ENCODE assay signal across 8 cellular contexts in genomic region chr2:118013221-118013723, GRCh38. TPM values are rescaled to one million over a fixed set of nuclear protein-coding genes. Genes with fewer than 3 reads are reported as not detected.
DNase-seq lines count a peak whose midpoint lies in the region; ATAC-seq and TF ChIP-seq lines count a peak whose summit lies in the region.

No MANE protein-coding gene starts in this region.

- H3K4me1 Mint-ChIP-seq in activated CD8-positive, alpha-beta T cell treated with anti-CD3 and anti-CD28 coated beads, Interleukin-2, amount 10 ng/mL, durations not matched to agents 7 days and 5 days (ENCODE audit: low read depth) = peaks cover 39% of the 10 kb centered on the region

- H3K4me3 ChIP-seq in HCT116 (replicated peaks in 1 of 2; ENCODE audit: low read depth in 1 of 2, low read length in 2 of 2) = peak overlapping the region; percentile 85 to 90
- peak overlapping the region; percentile 96 for H3K4me3 ChIP-seq in epithelial cell of proximal tubule (ENCODE audit: low read depth, low read length)
- H3K4me3 ChIP-seq in suprapubic skin = peak overlapping the region; percentile 100

- TF ChIP-seq CTCF in HCT116 (IDR thresholded peaks at IDR 0.05 in 2 of 3, conservative IDR thresholded peaks at IDR 0.05 in 1 of 3; ENCODE audit: borderline replicate concordance in 1 of 3, insufficient read depth in 1 of 3, low read depth in 2 of 3, low read length in 2 of 3) = 0 out of 6 replicates have a peak, but pooled peaks of 1 of the 3 experiments have one; percentile 5
- TF ChIP-seq CTCF in epithelial cell of proximal tubule (conservative IDR thresholded peaks at IDR 0.05; ENCODE audit: low read depth, low read length) = no peak
- TF ChIP-seq CTCF in suprapubic skin (IDR thresholded peaks at IDR 0.05) = no peak

- peak overlapping the region; percentile 81 for H3K9ac ChIP-seq in HCT116 (ENCODE audit: low read length)

- H3K27me3 ChIP-seq in HCT116 (ENCODE audit: insufficient read depth, low read length) (no peaks in the 10 kb centered on the region), suprapubic skin (no peaks in the 10 kb centered on the region)

- H3K36me3 ChIP-seq in HCT116 (ENCODE audit: control insufficient read depth in 1 of 2, insufficient read depth in 2 of 2, low read length in 2 of 2) = peaks cover 0 to 1% of the 10 kb centered on the region in 2 experiments; a peak in 1 of 4 replicates
- H3K36me3 ChIP-seq in suprapubic skin = peaks cover 2% of the 10 kb centered on the region

- H3K4me2 ChIP-seq in HCT116 (ENCODE audit: low read length) = peak overlapping the region; percentile 96

- CTCF ChIA-PET in HCT116 (lab: Charles Lee) = interaction anchor here (2.6 kb wide), 1 partner anchor 10 kb away, joined by 21 read pairs; no protein-coding TSS in a partner anchor
- CTCF ChIA-PET in activated CD8-positive, alpha-beta T cell treated with anti-CD3 and anti-CD28 coated beads, Interleukin-2, amount 10 ng/mL, durations not matched to agents 7 days and 5 days (lab: Charles Lee) = interaction anchor here (1.0 to 2.7 kb wide), 5 partner anchors 9 to 199 kb away, joined by 3 to 55 read pairs (median 7); partner anchors contain the start of gene DDX18

- peak; percentile 59 for ATAC-seq in HCT116
- peak; percentile 45 for ATAC-seq in activated CD8-positive, alpha-beta T cell treated with anti-CD3 and anti-CD28 coated beads, Interleukin-2, amount 10 ng/mL, durations not matched to agents 7 days and 5 days

- POLR2A ChIA-PET in HCT116 (lab: Charles Lee) = no interaction called here
- POLR2A ChIA-PET in activated CD8-positive, alpha-beta T cell treated with anti-CD3 and anti-CD28 coated beads, Interleukin-2, amount 10 ng/mL, durations not matched to agents 7 days and 5 days (lab: Charles Lee) = interaction anchor here (1.0 to 1.4 kb wide), 2 partner anchors 180 to 198 kb away, joined by 3 to 4 read pairs; no protein-coding TSS in a partner anchor

- BruUV-seq in HCT116 (replicated peaks; lab: Mats Ljungman, UMichigan) = TSS peak; percentile 31

- H3K27ac ChIP-seq in HCT116 (ENCODE audit: low read depth, low read length) = peak overlapping the region; percentile 76
- H3K27ac ChIP-seq in suprapubic skin = peak overlapping the region; percentile 90

- TF ChIP-seq EP300 in suprapubic skin (IDR thresholded peaks at IDR 0.05) = no peak

- H3K4me3 Mint-ChIP-seq in activated CD8-positive, alpha-beta T cell treated with anti-CD3 and anti-CD28 coated beads, Interleukin-2, amount 10 ng/mL, durations not matched to agents 7 days and 5 days = peak overlapping the region; percentile 88

- H3K27ac Mint-ChIP-seq in activated CD8-positive, alpha-beta T cell treated with anti-CD3 and anti-CD28 coated beads, Interleukin-2, amount 10 ng/mL, durations not matched to agents 7 days and 5 days = peak overlapping the region; percentile 75

- RAD21 ChIA-PET in HCT116 (lab: Charles Lee; ENCODE audit: low non-redundant PET in 1 of 2, low total read pairs in 2 of 2, uncharacterized antibody in 2 of 2, unreplicated experiment in 2 of 2) = no interaction called here

- no peak for TF ChIP-seq RAD21 in HCT116 (IDR thresholded peaks at IDR 0.05; ENCODE audit: low read depth)

- peaks cover 54% of the 10 kb centered on the region for H3K79me2 ChIP-seq in HCT116 (ENCODE audit: insufficient read depth, low read length)

- no peaks in the 10 kb centered on the region for H3K9me2 ChIP-seq in HCT116 (ENCODE audit: insufficient read depth)

- WGBS in suprapubic skin = 0% methylated on average over 8 of the region's 48 CpGs

- peak overlapping the region; percentile 52 for H2AFZ ChIP-seq in HCT116 (ENCODE audit: low read depth, low read length, poor library complexity, severe bottlenecking)

- DNase-seq in DMS53 (lab: John Stamatoyannopoulos, UW) = peak; percentile 65
- no peak for DNase-seq in DMS53 treated with DMSO at 0.1 percent for 48 hours (lab: John Stamatoyannopoulos, UW; ENCODE audit: unreplicated experiment)
- no peak for DNase-seq in HCT116 (ENCODE audit: low read depth, low spot score)
- peak; percentile 35 for DNase-seq in LoVo (ENCODE audit: low spot score)
- DNase-seq in activated CD8-positive, alpha-beta T cell treated with anti-CD3 and anti-CD28 coated beads, Interleukin-2, amount 10 ng/mL, durations not matched to agents 7 days and 5 days = peak; percentile 48
- no peak for DNase-seq in epithelial cell of proximal tubule (ENCODE audit: low read depth)
- peak; percentile 32 for DNase-seq in mucosa of gallbladder (ENCODE audit: low spot score)
- DNase-seq in suprapubic skin (ENCODE audit: low spot score in 2 of 2) = peak; percentile 78 to 85

- H3K9me3 Mint-ChIP-seq in activated CD8-positive, alpha-beta T cell treated with anti-CD3 and anti-CD28 coated beads, Interleukin-2, amount 10 ng/mL, durations not matched to agents 7 days and 5 days (ENCODE audit: insufficient read depth) = no peaks in the 10 kb centered on the region

- intact Hi-C loops in HCT116 (cut with micrococcal nuclease) = no loop called here

- H3K4me1 ChIP-seq in HCT116 (ENCODE audit: control insufficient read depth in 1 of 2, insufficient read depth in 2 of 2, low read length in 2 of 2) = peaks cover 10 to 17% of the 10 kb centered on the region in 2 experiments; a peak in 3 of 4 replicates
- peaks cover 25% of the 10 kb centered on the region for H3K4me1 ChIP-seq in suprapubic skin

- H3K9me3 ChIP-seq in HCT116 (ENCODE audit: control insufficient read depth in 1 of 2, insufficient read depth in 1 of 2, low read depth in 1 of 2, low read length in 2 of 2) = no peaks in the 10 kb centered on the region
- no peaks in the 10 kb centered on the region for H3K9me3 ChIP-seq in suprapubic skin

- TF ChIP-seq POLR2A in HCT116 (IDR thresholded peaks at IDR 0.05; ENCODE audit: borderline replicate concordance, extremely low read depth, insufficient read depth, insufficient read length) = no peak
- TF ChIP-seq POLR2A in suprapubic skin (IDR thresholded peaks at IDR 0.05) = no peak

- H4K20me1 ChIP-seq in HCT116 (ENCODE audit: insufficient read depth) = no peaks in the 10 kb centered on the region

- H3K36me3 Mint-ChIP-seq in activated CD8-positive, alpha-beta T cell treated with anti-CD3 and anti-CD28 coated beads, Interleukin-2, amount 10 ng/mL, durations not matched to agents 7 days and 5 days (ENCODE audit: low read depth) = peaks cover 17% of the 10 kb centered on the region

- H3K27me3 Mint-ChIP-seq in activated CD8-positive, alpha-beta T cell treated with anti-CD3 and anti-CD28 coated beads, Interleukin-2, amount 10 ng/mL, durations not matched to agents 7 days and 5 days (ENCODE audit: low read depth) = peaks cover 5% of the 10 kb centered on the region

TF ChIP-seq in HCT116, 20 proteins besides CTCF, POLR2A, EP300 and RAD21 (continues in another document):
- TF ChIP-seq REST (IDR thresholded peaks at IDR 0.05; ENCODE audit: low read depth) = no peak
- no peak for TF ChIP-seq CEBPB (IDR thresholded peaks at IDR 0.05; ENCODE audit: low read depth)
- TF ChIP-seq ZNF274 (IDR thresholded peaks at IDR 0.05; ENCODE audit: low read depth, low read length) = no peak
- TF ChIP-seq MAX (IDR thresholded peaks at IDR 0.05) = no peak
- TF ChIP-seq ELF1 (IDR thresholded peaks at IDR 0.05; ENCODE audit: borderline replicate concordance, low read depth) = no peak
- no peak for TF ChIP-seq SRF (IDR thresholded peaks at IDR 0.05; ENCODE audit: low read depth)

RNA-seq across cellular contexts. Expression of gene CCDC93, which starts 0.6 kb away (rescaled TPM):
- 18.7 TPM for total RNA-seq in HCT116 (2021; ENCODE audit: unreplicated experiment)
- 7.6 and 9.6 TPM in 2 replicates for polyA plus RNA-seq in HCT116 (2012)
- 10 to 100 TPM; 31.7 to 34.3 TPM for total RNA-seq in activated CD8-positive, alpha-beta T cell treated with anti-CD3 and anti-CD28 coated beads, Interleukin-2, amount 10 ng/mL, durations not matched to agents 7 days and 5 days
- 9.9 and 13.2 TPM in 2 replicates for total RNA-seq in epithelial cell of proximal tubule
- 34.6 TPM for total RNA-seq in mucosa of gallbladder
- 10 to 100 TPM; 11.6 to 55.6 (median 23.9) TPM for total RNA-seq in suprapubic skin

Comparison
In these comparisons a context has a peak if more than half of its experiments do, and no peak if none do; other contexts are left out.
1. DNase-seq: peak in DMS53 (single experiment), LoVo (single experiment), activated CD8-positive, alpha-beta T cell treated with anti-CD3 and anti-CD28 coated beads, Interleukin-2, amount 10 ng/mL, durations not matched to agents 7 days and 5 days (single experiment), mucosa of gallbladder (single experiment) and suprapubic skin (2 of 2); none in DMS53 treated with DMSO at 0.1 percent for 48 hours (single experiment), HCT116 (single experiment) and epithelial cell of proximal tubule (single experiment).
2. Peak in every context shown above with its lines, with median percentiles within 50 percentile points of each other: H3K4me3 ChIP-seq.